Comparison of ENCODE assay signal across 18 cellular contexts in genomic region chr2:14569294-14569693, GRCh38.
DNase-seq lines count a peak whose midpoint lies in the region; ATAC-seq, FAIRE-seq and TF ChIP-seq lines count a peak whose summit lies in the region.
"Had no signal": no experiment of that assay in that cellular context is flagged by ENCODE, and none has a peak within 500 bp of the region (broad histone marks: within the 10 kb centered on the region; RNA-seq: fewer than 3 reads in every experiment).

No MANE protein-coding gene starts in this region.

- DNase-seq in bronchial epithelial cell (ENCODE audit: low read depth) (peak; percentile 70), iris pigment epithelial cell (ENCODE audit: low read depth) (peak; percentile 2), transverse colon (no peak), epidermal melanocyte (ENCODE audit: insufficient read length, low spot score) (no peak), heart left ventricle (no peak)
- DNase-seq: C1 segment of cervical spinal cord; CD8-positive, alpha-beta memory T cell; DMS53; EL; NCI-H1105 treated with DMSO at 0.1 percent for 48 hours; NCI-H1694; NCI-H2227 treated with DMSO at 0.1 percent for 48 hours; NCI-H524; NCI-H82 had no signal

- TF ChIP-seq CTCF in OCI-LY3 (IDR thresholded peaks at IDR 0.05; ENCODE audit: low read depth, low read length) (no peak), bronchial epithelial cell (IDR thresholded peaks at IDR 0.05; ENCODE audit: insufficient read depth, low read length, severe bottlenecking) (no peak), transverse colon (IDR thresholded peaks at IDR 0.05) (no peak), gastroesophageal sphincter (IDR thresholded peaks at IDR 0.05) (no peak), heart left ventricle (IDR thresholded peaks at IDR 0.05) (no peak)

- H3K4me2 ChIP-seq in OCI-LY3 (ENCODE audit: low read length): peak overlapping the region; percentile 46

- H3K79me2 ChIP-seq in OCI-LY3 (ENCODE audit: low read length): no peaks in the 10 kb centered on the region

- ATAC-seq in gastroesophageal sphincter (no peak), heart left ventricle (no peak)

- H3K36me3 ChIP-seq in OCI-LY3 (replicated peaks; ENCODE audit: low read depth, low read length) (no peaks in the 10 kb centered on the region), bronchial epithelial cell (ENCODE audit: control insufficient read depth, insufficient read depth, low read length) (no peaks in the 10 kb centered on the region), transverse colon (no peaks in the 10 kb centered on the region), gastroesophageal sphincter (no peaks in the 10 kb centered on the region), heart left ventricle (no peaks in the 10 kb centered on the region)

- in situ Hi-C loops in transverse colon (cut with MboI; ENCODE audit: low pct_ligation_motif_present in 1 of 4, low pct_unique_long_range_greater_than_20kb in 1 of 4, low sequenced_read_pairs in 3 of 4): no loop called here

- intact Hi-C loops in transverse colon (cut with DNase I; ENCODE audit: low total_unique reads): no loop called here
- intact Hi-C loops in heart left ventricle (cut with DNase I): no loop called here

- H4K20me1 ChIP-seq in OCI-LY3 (ENCODE audit: insufficient read depth, low read length): no peaks in the 10 kb centered on the region

- no peaks in the 10 kb centered on the region for H3K27me3 ChIP-seq in OCI-LY3 (ENCODE audit: low read depth, low read length)
- H3K27me3 ChIP-seq in bronchial epithelial cell (ENCODE audit: control insufficient read depth, insufficient read depth, low read length): no peaks in the 10 kb centered on the region
- no peaks in the 10 kb centered on the region for H3K27me3 ChIP-seq in transverse colon
- H3K27me3 ChIP-seq in gastroesophageal sphincter: no peaks in the 10 kb centered on the region
- no peaks in the 10 kb centered on the region for H3K27me3 ChIP-seq in heart left ventricle

- WGBS in transverse colon (ENCODE audit: low coverage in 1 of 2), 2 donors: 51 to 58% methylated on average over 3 of the region's 3 CpGs
- 81 to 85% methylated on average over 3 of the region's 3 CpGs for WGBS in gastroesophageal sphincter (ENCODE audit: low coverage in 1 of 2), 2 donors
- WGBS in heart left ventricle, 4 donors: 69 to 77% (median 72%) methylated on average over 3 of the region's 3 CpGs

- TF ChIP-seq EP300 in transverse colon (IDR thresholded peaks at IDR 0.05; ENCODE audit: low read depth) (no peak), gastroesophageal sphincter (IDR thresholded peaks at IDR 0.05) (no peak)

- H3K4me1 ChIP-seq in OCI-LY3 (ENCODE audit: low read length) (peaks cover 23% of the 10 kb centered on the region), transverse colon (peaks cover 0 to 11% (median 2%) of the 10 kb centered on the region in 4 donors), gastroesophageal sphincter (no peaks in the 10 kb centered on the region), heart left ventricle (no peaks in the 10 kb centered on the region)

- H3K9me3 ChIP-seq in OCI-LY3 (ENCODE audit: insufficient read depth, low read length): no peaks in the 10 kb centered on the region
- H3K9me3 ChIP-seq in transverse colon: no peaks in the 10 kb centered on the region
- H3K9me3 ChIP-seq in gastroesophageal sphincter: no peaks in the 10 kb centered on the region
- H3K9me3 ChIP-seq in heart left ventricle: no peaks in the 10 kb centered on the region

- no peak overlapping the region for H3K27ac ChIP-seq in OCI-LY3 (ENCODE audit: low read length)
- H3K27ac ChIP-seq in transverse colon: peak overlapping the region; percentile 42 to 62 (median 50)
- H3K27ac ChIP-seq in gastroesophageal sphincter: no peak overlapping the region
- no peak overlapping the region for H3K27ac ChIP-seq in heart left ventricle

- TF ChIP-seq POLR2A in transverse colon (IDR thresholded peaks at IDR 0.05) (no peak), gastroesophageal sphincter (IDR thresholded peaks at IDR 0.05) (no peak), heart left ventricle (IDR thresholded peaks at IDR 0.05) (no peak)

- H3K9ac ChIP-seq in OCI-LY3 (ENCODE audit: low read length): no peak overlapping the region

- H3K4me3 ChIP-seq in OCI-LY3 (ENCODE audit: low read length): no peak overlapping the region
- H3K4me3 ChIP-seq in bronchial epithelial cell (ENCODE audit: low read depth, low read length): no peak overlapping the region
- no peak overlapping the region for H3K4me3 ChIP-seq in transverse colon
- H3K4me3 ChIP-seq in gastroesophageal sphincter: no peak overlapping the region
- H3K4me3 ChIP-seq in heart left ventricle: no peak overlapping the region

- FAIRE-seq in bronchial epithelial cell (lab: Jason Lieb, UNC): no peak
- FAIRE-seq: GM12891, H1 had no signal

- H2AFZ ChIP-seq in OCI-LY3 (ENCODE audit: low read depth, low read length): no peak overlapping the region

Comparison
In these comparisons a context has a peak if more than half of its experiments do, and no peak if none do; other contexts are left out.
1. H3K27ac ChIP-seq: peak in transverse colon (4 of 4); none in OCI-LY3 (single experiment), gastroesophageal sphincter (0 of 4) and heart left ventricle (0 of 12).
2. DNase-seq: peak in bronchial epithelial cell (single experiment) and iris pigment epithelial cell (single experiment); none in transverse colon (single experiment), epidermal melanocyte (single experiment) and heart left ventricle (0 of 5).